15 cellular contexts compared by ENCODE assay signal in genomic region chr19:16615788-16616187, GRCh38.
DNase-seq lines count a peak whose midpoint lies in the region; ATAC-seq lines count a peak whose summit lies in the region.
"Had no signal": no experiment of that assay in that cellular context is flagged by ENCODE, and none has a peak within 500 bp of the region (broad histone marks: within the 10 kb centered on the region; RNA-seq: fewer than 3 reads in every experiment).

No MANE protein-coding gene starts in this region.

- no peak for DNase-seq in activated T-cell treated with anti-CD3 and anti-CD28 coated beads, Interleukin-2, amount 50 U/mL, for 24 hours
- DNase-seq in activated T-cell treated with anti-CD3 and anti-CD28 coated beads for 4 hours: no peak
- DNase-seq in NCI-H226: peak; percentile 68
- DNase-seq in effector memory CD8-positive, alpha-beta T cell: no peak
- no peak for DNase-seq in stimulated activated naive B cell treated with anti-CD40 and anti-IgM and Interleukin-4, amounts not matched to agents 10 μg/mL and 1 μg/mL and 100 μg/mL, for 72 hours
- DNase-seq in SW 1271 (lab: John Stamatoyannopoulos, UW): no peak
- DNase-seq: brain microvascular endothelial cell; GF-D8; Kasumi-1; left colon; NCI-H1694; stimulated activated CD4-positive, alpha-beta T cell treated with anti-CD3 and anti-CD28 coated beads, Interleukin-4, amount 100 ng/mL, for 4 hours; upper lobe of right lung had no signal

- H3K27ac Mint-ChIP-seq in activated T-cell treated with anti-CD3 and anti-CD28 coated beads, Interleukin-2, amount 50 U/mL, for 24 hours: peak overlapping the region; percentile 38
- H3K27ac Mint-ChIP-seq in effector memory CD8-positive, alpha-beta T cell: peak overlapping the region; percentile 36 to 72
- no peak overlapping the region for H3K27ac Mint-ChIP-seq in stimulated activated naive B cell treated with anti-CD40 and anti-IgM and Interleukin-4, amounts not matched to agents 10 μg/mL and 1 μg/mL and 100 μg/mL, for 72 hours

- no peak overlapping the region for H3K4me3 Mint-ChIP-seq in activated T-cell treated with anti-CD3 and anti-CD28 coated beads, Interleukin-2, amount 50 U/mL, for 24 hours
- H3K4me3 Mint-ChIP-seq in effector memory CD8-positive, alpha-beta T cell: peak overlapping the region in 1 of 2 donors; percentile 21
- peak overlapping the region; percentile 34 to 35 for H3K4me3 Mint-ChIP-seq in stimulated activated naive B cell treated with anti-CD40 and anti-IgM and Interleukin-4, amounts not matched to agents 10 μg/mL and 1 μg/mL and 100 μg/mL, for 72 hours

- peak; percentile 22 for ATAC-seq in effector memory CD8-positive, alpha-beta T cell (replicated peaks)
- peak; percentile 39 to 41 for ATAC-seq in stimulated activated naive B cell treated with anti-CD40 and anti-IgM and Interleukin-4, amounts not matched to agents 10 μg/mL and 1 μg/mL and 100 μg/mL, for 72 hours (replicated peaks)
- ATAC-seq in GM19023 (IDR thresholded peaks at IDR 0.05; ENCODE audit: unreplicated experiment): no peak
- no peak for ATAC-seq in GM19351 (IDR thresholded peaks at IDR 0.05; ENCODE audit: unreplicated experiment)
- ATAC-seq: left colon, upper lobe of right lung had no signal

- H3K4me1 Mint-ChIP-seq in activated T-cell treated with anti-CD3 and anti-CD28 coated beads, Interleukin-2, amount 50 U/mL, for 24 hours (ENCODE audit: low read depth): peaks cover 87% of the 10 kb centered on the region
- peaks cover 63 to 77% of the 10 kb centered on the region in 2 donors for H3K4me1 Mint-ChIP-seq in effector memory CD8-positive, alpha-beta T cell (ENCODE audit: low read depth in 2 of 2)
- H3K4me1 Mint-ChIP-seq in stimulated activated naive B cell treated with anti-CD40 and anti-IgM and Interleukin-4, amounts not matched to agents 10 μg/mL and 1 μg/mL and 100 μg/mL, for 72 hours: peaks cover 75 to 98% of the 10 kb centered on the region in 2 donors

- H3K27me3 Mint-ChIP-seq in activated T-cell treated with anti-CD3 and anti-CD28 coated beads, Interleukin-2, amount 50 U/mL, for 24 hours: no peaks in the 10 kb centered on the region
- no peaks in the 10 kb centered on the region for H3K27me3 Mint-ChIP-seq in effector memory CD8-positive, alpha-beta T cell
- no peaks in the 10 kb centered on the region for H3K27me3 Mint-ChIP-seq in stimulated activated naive B cell treated with anti-CD40 and anti-IgM and Interleukin-4, amounts not matched to agents 10 μg/mL and 1 μg/mL and 100 μg/mL, for 72 hours

- H3K36me3 Mint-ChIP-seq in activated T-cell treated with anti-CD3 and anti-CD28 coated beads, Interleukin-2, amount 50 U/mL, for 24 hours (ENCODE audit: low read depth): peaks cover 8% of the 10 kb centered on the region
- peaks cover 17% of the 10 kb centered on the region for H3K36me3 Mint-ChIP-seq in effector memory CD8-positive, alpha-beta T cell (ENCODE audit: insufficient read depth)
- H3K36me3 Mint-ChIP-seq in stimulated activated naive B cell treated with anti-CD40 and anti-IgM and Interleukin-4, amounts not matched to agents 10 μg/mL and 1 μg/mL and 100 μg/mL, for 72 hours: peaks cover 10 to 24% of the 10 kb centered on the region in 2 donors

- no peaks in the 10 kb centered on the region for H3K9me3 Mint-ChIP-seq in activated T-cell treated with anti-CD3 and anti-CD28 coated beads, Interleukin-2, amount 50 U/mL, for 24 hours
- no peaks in the 10 kb centered on the region for H3K9me3 Mint-ChIP-seq in effector memory CD8-positive, alpha-beta T cell
- H3K9me3 Mint-ChIP-seq in stimulated activated naive B cell treated with anti-CD40 and anti-IgM and Interleukin-4, amounts not matched to agents 10 μg/mL and 1 μg/mL and 100 μg/mL, for 72 hours: no peaks in the 10 kb centered on the region

Comparison
In these comparisons a context has a peak if more than half of its experiments do, and no peak if none do; other contexts are left out.
1. ATAC-seq: peak in effector memory CD8-positive, alpha-beta T cell (single experiment) and stimulated activated naive B cell treated with anti-CD40 and anti-IgM and Interleukin-4, amounts not matched to agents 10 μg/mL and 1 μg/mL and 100 μg/mL, for 72 hours (2 of 2); none in GM19023 (single experiment) and GM19351 (single experiment).